Comparison of ENCODE assay signal across 13 cellular contexts in the genomic region with DNA sequence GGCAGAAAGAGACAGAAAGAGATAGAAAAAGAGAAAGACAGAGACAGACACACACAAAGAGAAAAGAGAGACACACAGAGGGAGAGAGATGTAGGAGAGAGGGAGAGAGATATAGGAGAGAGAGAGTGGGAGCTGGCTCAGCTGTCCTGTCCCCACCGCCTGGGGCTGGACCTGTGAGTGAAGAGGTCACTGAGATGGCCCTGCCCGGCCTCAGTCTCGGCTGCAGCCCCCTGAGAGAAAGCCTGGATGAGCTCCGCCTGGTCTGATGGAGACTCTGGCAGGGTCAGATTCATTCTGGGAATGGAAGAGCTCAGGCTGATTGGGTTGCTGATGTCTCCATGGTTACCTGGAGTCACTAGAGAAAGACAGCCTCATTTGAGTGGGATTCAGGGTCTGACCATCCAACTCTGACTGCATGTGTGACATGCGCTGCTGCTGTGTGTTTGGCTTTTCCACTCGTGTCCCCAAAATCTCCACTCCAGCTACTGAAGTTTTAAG. TPM values are rescaled to one million over a fixed set of nuclear protein-coding genes. Genes with fewer than 3 reads are reported as not detected.
DNase-seq lines count a peak whose midpoint lies in the region; ATAC-seq and TF ChIP-seq lines count a peak whose summit lies in the region.
"Had no signal": no experiment of that assay in that cellular context is flagged by ENCODE, and none has a peak within 500 bp of the region (broad histone marks: within the 10 kb centered on the region; RNA-seq: fewer than 3 reads in every experiment).

No MANE protein-coding gene starts in this region.

- DNase-seq in activated T-cell treated with anti-CD3 and anti-CD28 coated beads, Interleukin-2, amount 50 U/mL, for 72 hours = no peak
- no peak for DNase-seq in activated T-cell treated with anti-CD3 and anti-CD28 coated beads, Interleukin-2, amount 50 U/mL, for 4 hours
- DNase-seq in T-cell = no peak
- DNase-seq in effector memory CD8-positive, alpha-beta T cell = no peak
- no peak for DNase-seq in stimulated activated naive B cell treated with anti-CD40 and anti-IgM and Interleukin-4, amounts not matched to agents 10 μg/mL and 1 μg/mL and 100 μg/mL, for 72 hours
- DNase-seq in NAMALWA (ENCODE audit: low spot score) = no peak
- DNase-seq in mesothelial cell of epicardium (ENCODE audit: low spot score in 2 of 2, unreplicated experiment in 2 of 2) = no peak
- DNase-seq: activated gamma-delta T cell treated with Interleukin-2 at 50 U/mL for 16 hours, foreskin fibroblast, H7, NCI-H1105 had no signal

- no peaks in the 10 kb centered on the region for H3K27me3 Mint-ChIP-seq in activated T-cell treated with anti-CD3 and anti-CD28 coated beads, Interleukin-2, amount 50 U/mL, for 72 hours (ENCODE audit: low read depth)
- H3K27me3 Mint-ChIP-seq in activated T-cell treated with anti-CD3 and anti-CD28 coated beads, Interleukin-2, amount 50 U/mL, for 4 hours (ENCODE audit: low read depth) = no peaks in the 10 kb centered on the region
- H3K27me3 Mint-ChIP-seq in T-cell = no peaks in the 10 kb centered on the region
- no peaks in the 10 kb centered on the region for H3K27me3 Mint-ChIP-seq in effector memory CD8-positive, alpha-beta T cell
- H3K27me3 Mint-ChIP-seq in stimulated activated naive B cell treated with anti-CD40 and anti-IgM and Interleukin-4, amounts not matched to agents 10 μg/mL and 1 μg/mL and 100 μg/mL, for 72 hours = no peaks in the 10 kb centered on the region
- peaks cover 1% of the 10 kb centered on the region for H3K27me3 Mint-ChIP-seq in mesothelial cell of epicardium (ENCODE audit: low read depth)

- H3K4me1 Mint-ChIP-seq in activated T-cell treated with anti-CD3 and anti-CD28 coated beads, Interleukin-2, amount 50 U/mL, for 72 hours (ENCODE audit: low read depth) = peaks cover 99% of the 10 kb centered on the region
- H3K4me1 Mint-ChIP-seq in activated T-cell treated with anti-CD3 and anti-CD28 coated beads, Interleukin-2, amount 50 U/mL, for 4 hours (ENCODE audit: low read depth) = peaks cover 92% of the 10 kb centered on the region
- H3K4me1 Mint-ChIP-seq in T-cell (peaks cover 96 to 100% (median 99%) of the 10 kb centered on the region in 3 donors), mesothelial cell of epicardium (peaks cover 15% of the 10 kb centered on the region)
- H3K4me1 Mint-ChIP-seq in effector memory CD8-positive, alpha-beta T cell (ENCODE audit: low read depth in 2 of 2) = peaks cover 82 to 84% of the 10 kb centered on the region in 2 donors
- H3K4me1 Mint-ChIP-seq in stimulated activated naive B cell treated with anti-CD40 and anti-IgM and Interleukin-4, amounts not matched to agents 10 μg/mL and 1 μg/mL and 100 μg/mL, for 72 hours = peaks cover 39 to 65% of the 10 kb centered on the region in 2 donors

- POLR2A ChIA-PET in T-cell (lab: Charles Lee) = interaction anchor here in 1 of 2 donors (0.8 kb wide), 1 partner anchor 24 kb away, joined by 3 read pairs; no protein-coding TSS in a partner anchor

- ATAC-seq in activated T-cell treated with anti-CD3 and anti-CD28 coated beads, Interleukin-2, amount 50 U/mL, for 72 hours (replicated peaks in 1 of 2) = no peak
- no peak for ATAC-seq in activated T-cell treated with anti-CD3 and anti-CD28 coated beads, Interleukin-2, amount 50 U/mL, for 4 hours
- ATAC-seq in T-cell (replicated peaks in 1 of 4) (no peak), HG03025 (IDR thresholded peaks at IDR 0.05; ENCODE audit: low FRiP score, unreplicated experiment) (no peak)
- no peak for ATAC-seq in effector memory CD8-positive, alpha-beta T cell (replicated peaks)
- ATAC-seq in stimulated activated naive B cell treated with anti-CD40 and anti-IgM and Interleukin-4, amounts not matched to agents 10 μg/mL and 1 μg/mL and 100 μg/mL, for 72 hours (replicated peaks) = no peak
- ATAC-seq: activated CD4-positive, CD25-positive, alpha-beta regulatory T cell treated with anti-CD3 and anti-CD28 coated beads, Interleukin-2, amount 50 U/mL, for 24 hours had no signal

- H3K36me3 Mint-ChIP-seq in activated T-cell treated with anti-CD3 and anti-CD28 coated beads, Interleukin-2, amount 50 U/mL, for 72 hours (ENCODE audit: insufficient read depth in 2 of 2) = peaks cover 0 to 6% of the 10 kb centered on the region in 2 donors
- no peaks in the 10 kb centered on the region for H3K36me3 Mint-ChIP-seq in activated T-cell treated with anti-CD3 and anti-CD28 coated beads, Interleukin-2, amount 50 U/mL, for 4 hours (ENCODE audit: insufficient read depth)
- no peaks in the 10 kb centered on the region for H3K36me3 Mint-ChIP-seq in T-cell
- H3K36me3 Mint-ChIP-seq in effector memory CD8-positive, alpha-beta T cell (ENCODE audit: insufficient read depth) = peaks cover 11% of the 10 kb centered on the region
- no peaks in the 10 kb centered on the region for H3K36me3 Mint-ChIP-seq in stimulated activated naive B cell treated with anti-CD40 and anti-IgM and Interleukin-4, amounts not matched to agents 10 μg/mL and 1 μg/mL and 100 μg/mL, for 72 hours
- H3K36me3 Mint-ChIP-seq in mesothelial cell of epicardium = no peaks in the 10 kb centered on the region

- H3K4me3 Mint-ChIP-seq in activated T-cell treated with anti-CD3 and anti-CD28 coated beads, Interleukin-2, amount 50 U/mL, for 72 hours = peak overlapping the region; percentile 2 to 28
- H3K4me3 Mint-ChIP-seq in activated T-cell treated with anti-CD3 and anti-CD28 coated beads, Interleukin-2, amount 50 U/mL, for 4 hours = no peak overlapping the region
- H3K4me3 Mint-ChIP-seq in T-cell (peak overlapping the region in 1 of 3 donors; percentile 78), mesothelial cell of epicardium (no peak overlapping the region)
- peak overlapping the region; percentile 62 to 75 for H3K4me3 Mint-ChIP-seq in effector memory CD8-positive, alpha-beta T cell
- H3K4me3 Mint-ChIP-seq in stimulated activated naive B cell treated with anti-CD40 and anti-IgM and Interleukin-4, amounts not matched to agents 10 μg/mL and 1 μg/mL and 100 μg/mL, for 72 hours = no peak overlapping the region

- CTCF ChIA-PET in T-cell (lab: Charles Lee) = interaction anchor here (0.8 to 1.5 kb wide), 3 partner anchors 12 to 24 kb away, joined by 3 to 4 read pairs (median 3); no protein-coding TSS in a partner anchor

- H3K27ac Mint-ChIP-seq in activated T-cell treated with anti-CD3 and anti-CD28 coated beads, Interleukin-2, amount 50 U/mL, for 72 hours = peak overlapping the region; percentile 75
- H3K27ac Mint-ChIP-seq in T-cell (peak overlapping the region; percentile 95 to 98), mesothelial cell of epicardium (no peak overlapping the region)
- H3K27ac Mint-ChIP-seq in effector memory CD8-positive, alpha-beta T cell = peak overlapping the region; percentile 42 to 97
- H3K27ac Mint-ChIP-seq in stimulated activated naive B cell treated with anti-CD40 and anti-IgM and Interleukin-4, amounts not matched to agents 10 μg/mL and 1 μg/mL and 100 μg/mL, for 72 hours = peak overlapping the region; percentile 27

- H3K9me3 Mint-ChIP-seq in activated T-cell treated with anti-CD3 and anti-CD28 coated beads, Interleukin-2, amount 50 U/mL, for 72 hours = peaks cover 0 to 5% of the 10 kb centered on the region in 2 donors
- peaks cover 4% of the 10 kb centered on the region for H3K9me3 Mint-ChIP-seq in activated T-cell treated with anti-CD3 and anti-CD28 coated beads, Interleukin-2, amount 50 U/mL, for 4 hours
- H3K9me3 Mint-ChIP-seq in T-cell (peaks cover 0 to 6% (median 0%) of the 10 kb centered on the region in 3 donors), mesothelial cell of epicardium (peaks cover 15% of the 10 kb centered on the region)
- no peaks in the 10 kb centered on the region for H3K9me3 Mint-ChIP-seq in effector memory CD8-positive, alpha-beta T cell
- H3K9me3 Mint-ChIP-seq in stimulated activated naive B cell treated with anti-CD40 and anti-IgM and Interleukin-4, amounts not matched to agents 10 μg/mL and 1 μg/mL and 100 μg/mL, for 72 hours = peaks cover 0 to 11% of the 10 kb centered on the region in 2 donors

- no peak for TF ChIP-seq CTCF in mesothelial cell of epicardium (IDR thresholded peaks at IDR 0.05; ENCODE audit: unreplicated experiment)

RNA-seq across cellular contexts. Expression of a gene that starts 27.0 kb away (rescaled TPM):
- total RNA-seq in activated T-cell treated with anti-CD3 and anti-CD28 coated beads, Interleukin-2, amount 50 U/mL, for 72 hours = 100 to 1,000 TPM; 182 to 198 TPM
- 100 to 1,000 TPM; 248 to 348 (median 344) TPM for total RNA-seq in activated T-cell treated with anti-CD3 and anti-CD28 coated beads, Interleukin-2, amount 50 U/mL, for 4 hours
- total RNA-seq in T-cell (100 to 1,000 TPM; 347 to 585 (median 434) TPM), mesothelial cell of epicardium (41.8 to 44.7 TPM (median 42.7 TPM) in 3 replicates)

Comparison
In these comparisons a context has a peak if more than half of its experiments do, and no peak if none do; other contexts are left out.
1. H3K4me3 Mint-ChIP-seq: peak in activated T-cell treated with anti-CD3 and anti-CD28 coated beads, Interleukin-2, amount 50 U/mL, for 72 hours (2 of 2) and effector memory CD8-positive, alpha-beta T cell (2 of 2); none in activated T-cell treated with anti-CD3 and anti-CD28 coated beads, Interleukin-2, amount 50 U/mL, for 4 hours (single experiment), stimulated activated naive B cell treated with anti-CD40 and anti-IgM and Interleukin-4, amounts not matched to agents 10 μg/mL and 1 μg/mL and 100 μg/mL, for 72 hours (0 of 2) and mesothelial cell of epicardium (single experiment).